29 cellular contexts compared by ENCODE assay signal in genomic region chr12:23426328-23426727, GRCh38.
DNase-seq lines count a peak whose midpoint lies in the region; ATAC-seq, FAIRE-seq and TF ChIP-seq lines count a peak whose summit lies in the region.
"Had no signal": no experiment of that assay in that cellular context is flagged by ENCODE, and none has a peak within 500 bp of the region (broad histone marks: within the 10 kb centered on the region; RNA-seq: fewer than 3 reads in every experiment).

No MANE protein-coding gene starts in this region.

- CTCF ChIA-PET in K562 (lab: Yijun Ruan, JAX; ENCODE audit: low intra/inter-chr PET ratio): no interaction called here

- H3K36me3 ChIP-seq in K562 (ENCODE audit: control insufficient read depth, insufficient read depth, low read length): no peaks in the 10 kb centered on the region
- H3K36me3 ChIP-seq: BE2C; BLaER1; BLaER1 treated with 17β-estradiol and CSF1 and Interleukin-3, amounts not matched to agents 10 nM and 100 nM had no signal

- H3K9ac ChIP-seq in K562 (ENCODE audit: insufficient read depth in 1 of 2, low read depth in 2 of 2, low read length in 2 of 2): no peak overlapping the region
- H3K9ac ChIP-seq: BLaER1; BLaER1 treated with 17β-estradiol and CSF1 and Interleukin-3, amounts not matched to agents 10 nM and 100 nM had no signal

- FAIRE-seq in K562 (lab: Jason Lieb, UNC): no peak
- FAIRE-seq: A204.1, A549, D721Med had no signal

- POLR2A ChIA-PET in K562 (lab: Yijun Ruan, JAX): interaction anchor here (2.7 kb wide), 1 partner anchor 10 kb away, joined by 6 read pairs; no protein-coding TSS in a partner anchor

- ATAC-seq in K562: no peak
- ATAC-seq in HG03520 (IDR thresholded peaks at IDR 0.05; ENCODE audit: unreplicated experiment): no peak
- ATAC-seq: A549; CD8-positive, alpha-beta T cell had no signal

- TF ChIP-seq RAD21 in K562 (CRISPR knock-in tag; conservative IDR thresholded peaks at IDR 0.05 in 1 of 2, IDR thresholded peaks at IDR 0.05 in 1 of 2): no peak

- H2AFZ ChIP-seq in K562 (ENCODE audit: low read depth, low read length): no peak overlapping the region

- no peak for TF ChIP-seq EP300 in K562 (IDR thresholded peaks at IDR 0.05; ENCODE audit: low read length)

- in situ Hi-C loops in K562 (cut with MboI): no loop called here

- BruUV-seq in K562 (replicated peaks; lab: Mats Ljungman, UMichigan): no TSS peak

- H3K9me1 ChIP-seq in K562 (ENCODE audit: control insufficient read depth, insufficient read depth, low read length): no peaks in the 10 kb centered on the region

- H4K20me1 ChIP-seq in K562 (replicated peaks; ENCODE audit: control insufficient read depth, insufficient read depth, low read length): no peaks in the 10 kb centered on the region
- H4K20me1 ChIP-seq: BLaER1; BLaER1 treated with 17β-estradiol and CSF1 and Interleukin-3, amounts not matched to agents 10 nM and 100 nM had no signal

- peaks cover 4% of the 10 kb centered on the region; the same call in 1 of the 3 replicates for H3K79me2 ChIP-seq in K562 (ENCODE audit: control insufficient read depth, insufficient read depth, low read length)

- H3K4me2 ChIP-seq in K562 (ENCODE audit: insufficient read depth, low read length): no peak overlapping the region
- H3K4me2 ChIP-seq: A549; BLaER1; BLaER1 treated with 17β-estradiol and CSF1 and Interleukin-3, amounts not matched to agents 10 nM and 100 nM had no signal

- no peaks in the 10 kb centered on the region for H3K9me3 ChIP-seq in K562 (replicated peaks; ENCODE audit: control insufficient read depth, insufficient read depth, low read depth, low read length)
- H3K9me3 ChIP-seq: A549; BE2C; BLaER1; BLaER1 treated with 17β-estradiol and CSF1 and Interleukin-3, amounts not matched to agents 10 nM and 100 nM; Caco-2 had no signal

- no peak for TF ChIP-seq POLR2A in K562 (conservative IDR thresholded peaks at IDR 0.05)

- no peak for TF ChIP-seq CTCF in K562 (IDR thresholded peaks at IDR 0.05 in 2 of 3, conservative IDR thresholded peaks at IDR 0.05 in 1 of 3; ENCODE audit: insufficient read depth in 2 of 3, low read depth in 1 of 3, low read length in 3 of 3)

- no peak overlapping the region for H3K27ac ChIP-seq in K562 (ENCODE audit: extremely low read depth, low read depth, low read length)
- H3K27ac ChIP-seq: 22Rv1; A549; BLaER1; BLaER1 treated with 17β-estradiol and CSF1 and Interleukin-3, amounts not matched to agents 10 nM and 100 nM; C4-2B had no signal

- H3K27me3 ChIP-seq in K562 (ENCODE audit: control insufficient read depth in 2 of 2, insufficient read depth in 2 of 2, low read length in 2 of 2): no peaks in the 10 kb centered on the region
- H3K27me3 ChIP-seq: BE2C; BLaER1; BLaER1 treated with 17β-estradiol and CSF1 and Interleukin-3, amounts not matched to agents 10 nM and 100 nM had no signal

- H3K4me3 ChIP-seq in K562: no peak overlapping the region
- H3K4me3 ChIP-seq: A549; BLaER1; BLaER1 treated with 17β-estradiol and CSF1 and Interleukin-3, amounts not matched to agents 10 nM and 100 nM had no signal

- intact Hi-C loops in K562 (cut with micrococcal nuclease): no loop called here

- no peak for DNase-seq in K562 (ENCODE audit: extremely low read depth in 1 of 4, low spot score in 3 of 4)
- DNase-seq: 8988T; ACHN; AML-193; BE2C; C1 segment of cervical spinal cord; Caco-2; Calu3; CD4-positive, alpha-beta memory T cell; CD4-positive, alpha-beta T cell; CD4-positive, CD25-positive, alpha-beta regulatory T cell; CD8-positive, alpha-beta memory T cell; CD8-positive, alpha-beta T cell; COR-L47; DMS 273 treated with DMSO at 0.1 percent for 48 hours; DMS153; DMS53; DMS79; DMS79 treated with DMSO at 0.1 percent for 48 hours; DND-41; EL had no signal

- H3K4me1 ChIP-seq in K562 (replicated peaks in 1 of 2; ENCODE audit: control insufficient read depth in 2 of 2, insufficient read depth in 2 of 2, low read length in 2 of 2): peaks cover 0 to 21% of the 10 kb centered on the region in 2 experiments; a peak in 4 of 5 replicates
- H3K4me1 ChIP-seq: A549; BE2C; BLaER1; BLaER1 treated with 17β-estradiol and CSF1 and Interleukin-3, amounts not matched to agents 10 nM and 100 nM; Caco-2 had no signal

- WGBS in K562 (ENCODE audit: insufficient coverage, low coverage, missing lambda C conversion rate): 63% methylated on average over 6 of the region's 6 CpGs

TF ChIP-seq in K562, 482 proteins besides CTCF, POLR2A, EP300 and RAD21:
- peak; percentile 30; the same call in 1 of the 2 replicates for TF ChIP-seq CEBPB (tag; IDR thresholded peaks at IDR 0.05)
- TF ChIP-seq C11orf30 (IDR thresholded peaks at IDR 0.05; ENCODE audit: low read depth): peak; percentile 70
- TF ChIP-seq ZNF316 (IDR thresholded peaks at IDR 0.05): peak; percentile 85
- no peak for TF ChIP-seq ZSCAN32 (CRISPR knock-in tag; IDR thresholded peaks at IDR 0.05)
TF ChIP-seq in K562: peak in this region for 3.
